In genomic region chr2:21262426-21262940, GRCh38 we compare ENCODE assay signal across 14 cellular contexts.
A peak's percentile ranks its signal among the peaks of the same experiment; 100 is the strongest.
DNase-seq lines count a peak whose midpoint lies in the region; ATAC-seq and TF ChIP-seq lines count a peak whose summit lies in the region.
"Had no signal": no experiment of that assay in that cellular context is flagged by ENCODE, and none has a peak within 500 bp of the region (broad histone marks: within the 10 kb centered on the region; RNA-seq: fewer than 3 reads in every experiment).

No MANE protein-coding gene starts in this region.

- peak overlapping the region; percentile 98 for H3K27ac ChIP-seq in layer of hippocampus (ENCODE audit: low read depth, low read length)
- H3K27ac ChIP-seq: 22Rv1, BLaER1, GM23248 had no signal

- H3K36me3 Mint-ChIP-seq in endothelial cell (ENCODE audit: low read depth, unreplicated experiment), result peaks cover 10% of the 10 kb centered on the region

- no peak overlapping the region for H3K4me3 ChIP-seq in foreskin fibroblast (ENCODE audit: low read depth in 1 of 2, low read length in 2 of 2)
- H3K4me3 ChIP-seq: BLaER1, GM23248 had no signal

- DNase-seq in Right ventricle myocardium superior (no peak), Right ventricle myocardium inferior (ENCODE audit: missing footprints) (no peak), endothelial cell (ENCODE audit: low spot score) (no peak), superior temporal gyrus (ENCODE audit: extremely low spot score) (peak; percentile 38), foreskin fibroblast (no peak), NCI-H526 treated with DMSO at 0.1 percent for 48 hours (lab: John Stamatoyannopoulos, UW) (no peak)
- DNase-seq: DMS53, GF-D8, GM23248 had no signal

- H3K9me3 Mint-ChIP-seq in endothelial cell (ENCODE audit: unreplicated experiment), result no peaks in the 10 kb centered on the region

- H3K4me3 Mint-ChIP-seq in endothelial cell (ENCODE audit: unreplicated experiment), result no peak overlapping the region

- H3K27ac Mint-ChIP-seq in endothelial cell (ENCODE audit: unreplicated experiment), result peak overlapping the region; percentile 7

- H3K4me1 Mint-ChIP-seq in endothelial cell (ENCODE audit: unreplicated experiment), result peaks cover 63% of the 10 kb centered on the region

- intact Hi-C loops in Right ventricle myocardium superior (cut with DNase I), result no loop called here
- intact Hi-C loops in Right ventricle myocardium inferior (cut with DNase I), result no loop called here

- peak; percentile 6 for ATAC-seq in Right ventricle myocardium superior (ENCODE audit: poor library complexity)
- no peak for ATAC-seq in Right ventricle myocardium inferior
- no peak for ATAC-seq in HG03565 (IDR thresholded peaks at IDR 0.05; ENCODE audit: unreplicated experiment)
- ATAC-seq: HCT116 had no signal

- no peaks in the 10 kb centered on the region for H3K27me3 ChIP-seq in layer of hippocampus (ENCODE audit: control insufficient read depth, insufficient read depth, low read length)
- H3K27me3 ChIP-seq: BLaER1 had no signal

- H3K27me3 Mint-ChIP-seq in endothelial cell (ENCODE audit: unreplicated experiment), result peaks cover 10% of the 10 kb centered on the region

- TF ChIP-seq CTCF in endothelial cell (IDR thresholded peaks at IDR 0.05; ENCODE audit: unreplicated experiment) (no peak), foreskin fibroblast (IDR thresholded peaks at IDR 0.05; ENCODE audit: low read depth, low read length) (no peak)
